In genomic region chr1:197146108-197147095, GRCh38 we compare ENCODE assay signal across 8 cellular contexts. TPM values are rescaled to one million over a fixed set of nuclear protein-coding genes. Genes with fewer than 3 reads are reported as not detected.
A peak's percentile ranks its signal among the peaks of the same experiment; 100 is the strongest.
DNase-seq lines count a peak whose midpoint lies in the region; ATAC-seq lines count a peak whose summit lies in the region.

Gene ASPM (minus strand): TSS chr1:197146669. CDS start chr1:197146437, 232 bp downstream.

- DNase-seq in NCI-H1694 (lab: John Stamatoyannopoulos, UW) (peak; percentile 94), amniotic epithelial cell (ENCODE audit: low read depth) (peak; percentile 93), left cardiac atrium (peak; percentile 96), posterior vena cava (ENCODE audit: low spot score) (peak; percentile 98), ureter (ENCODE audit: low spot score) (peak; percentile 96)

- intact Hi-C loops in T-helper 1 cell treated with Interleukin-12 subunit alpha and Interleukin-12 subunit beta and Interleukin-4 antibody, amounts not matched to agents 30 ng/mL and 1 ng/mL, for 36 hours (cut with micrococcal nuclease): loop anchor here (5.0 to 10.0 kb wide), 7 partner anchors 422 to 1788 kb away; partner anchors contain the start of genes C1orf53, DENND1B and NEK7
- intact Hi-C loops in left cardiac atrium (cut with DNase I): no loop called here
- intact Hi-C loops in posterior vena cava (cut with DNase I): no loop called here

- ATAC-seq in GM18498 (IDR thresholded peaks at IDR 0.05; ENCODE audit: unreplicated experiment) (peak; percentile 99), HG02885 (IDR thresholded peaks at IDR 0.05; ENCODE audit: poor library complexity, unreplicated experiment) (peak; percentile 97), left cardiac atrium (peak; percentile 100)

RNA-seq across cellular contexts. Expression of gene ASPM, which starts in this region (rescaled TPM):
- total RNA-seq in T-helper 1 cell treated with Interleukin-12 subunit alpha and Interleukin-12 subunit beta and Interleukin-4 antibody, amounts not matched to agents 30 ng/mL and 1 ng/mL, for 36 hours: 49.0 and 49.2 TPM in 2 replicates
- total RNA-seq in left cardiac atrium (under 1 TPM; 0.13 to 0.53 TPM), posterior vena cava (under 1 TPM; 0.14 to 0.37 TPM), ureter (0.42 TPM)

Comparison
In these comparisons a context has a peak if more than half of its experiments do, and no peak if none do; other contexts are left out.
1. Peak in every context shown above with its lines: DNase-seq and ATAC-seq.
2. RNA of gene ASPM (total RNA-seq): 49.0 to 49.2 TPM in T-helper 1 cell treated with Interleukin-12 subunit alpha and Interleukin-12 subunit beta and Interleukin-4 antibody, amounts not matched to agents 30 ng/mL and 1 ng/mL, for 36 hours; 0.13 to 0.53 TPM in left cardiac atrium, 0.42 TPM in ureter (single experiment) and 0.14 to 0.37 TPM in posterior vena cava; every median in the first group is over 10 times any median in the second.
3. Peak in DNase-seq and ATAC-seq in left cardiac atrium; RNA of the gene not detected or under 1 TPM.
4. Peak in DNase-seq in posterior vena cava; RNA of the gene not detected or under 1 TPM.
5. Peak in DNase-seq in ureter; RNA of the gene not detected or under 1 TPM.